9 cellular contexts compared by ENCODE assay signal in genomic region chr9:6068983-6069382, GRCh38. TPM values are rescaled to one million over a fixed set of nuclear protein-coding genes. Genes with fewer than 3 reads are reported as not detected.
DNase-seq lines count a peak whose midpoint lies in the region; ATAC-seq and TF ChIP-seq lines count a peak whose summit lies in the region.
"Had no signal": no experiment of that assay in that cellular context is flagged by ENCODE, and none has a peak within 500 bp of the region (broad histone marks: within the 10 kb centered on the region; RNA-seq: fewer than 3 reads in every experiment).

No MANE protein-coding gene starts in this region.

- intact Hi-C loops in activated CD4-positive, alpha-beta T cell treated with anti-CD3 and anti-CD28 coated beads for 36 hours (cut with DNase I, micrococcal nuclease), result loop anchor here in 1 of 2 experiments (5.0 to 10.0 kb wide), 2 partner anchors 346 to 688 kb away; partner anchors contain the start of genes KDM4C and UHRF2

- peak overlapping the region; percentile 77 for H3K27ac Mint-ChIP-seq in activated CD4-positive, alpha-beta T cell treated with anti-CD3 and anti-CD28 coated beads for 36 hours
- H3K27ac Mint-ChIP-seq in stimulated activated naive B cell treated with anti-CD40 and anti-IgM and Interleukin-4, amounts not matched to agents 10 μg/mL and 1 μg/mL and 100 μg/mL, for 72 hours, result peak overlapping the region; percentile 78
- no peak overlapping the region for H3K27ac Mint-ChIP-seq in chondrocyte (ENCODE audit: unreplicated experiment)

- ATAC-seq in activated CD4-positive, alpha-beta T cell treated with anti-CD3 and anti-CD28 coated beads for 36 hours, result peak; percentile 99
- peak; percentile 98 for ATAC-seq in HG02981 (IDR thresholded peaks at IDR 0.05; ENCODE audit: unreplicated experiment)
- ATAC-seq in stimulated activated naive B cell treated with anti-CD40 and anti-IgM and Interleukin-4, amounts not matched to agents 10 μg/mL and 1 μg/mL and 100 μg/mL, for 72 hours (replicated peaks), result peak; percentile 100
- ATAC-seq: A549 had no signal

- peak overlapping the region; percentile 27 for H3K4me3 Mint-ChIP-seq in activated CD4-positive, alpha-beta T cell treated with anti-CD3 and anti-CD28 coated beads for 36 hours
- H3K4me3 Mint-ChIP-seq in stimulated activated naive B cell treated with anti-CD40 and anti-IgM and Interleukin-4, amounts not matched to agents 10 μg/mL and 1 μg/mL and 100 μg/mL, for 72 hours, result peak overlapping the region; percentile 60 to 64
- no peak overlapping the region for H3K4me3 Mint-ChIP-seq in chondrocyte (ENCODE audit: unreplicated experiment)

- no peaks in the 10 kb centered on the region for H3K27me3 Mint-ChIP-seq in activated CD4-positive, alpha-beta T cell treated with anti-CD3 and anti-CD28 coated beads for 36 hours
- peaks cover 7 to 8% of the 10 kb centered on the region in 2 donors for H3K27me3 Mint-ChIP-seq in stimulated activated naive B cell treated with anti-CD40 and anti-IgM and Interleukin-4, amounts not matched to agents 10 μg/mL and 1 μg/mL and 100 μg/mL, for 72 hours
- H3K27me3 Mint-ChIP-seq in chondrocyte (ENCODE audit: low read depth), result peaks cover 18% of the 10 kb centered on the region

- H3K4me1 Mint-ChIP-seq in activated CD4-positive, alpha-beta T cell treated with anti-CD3 and anti-CD28 coated beads for 36 hours, result peaks cover 21% of the 10 kb centered on the region
- peaks cover 6 to 18% of the 10 kb centered on the region in 2 donors for H3K4me1 Mint-ChIP-seq in stimulated activated naive B cell treated with anti-CD40 and anti-IgM and Interleukin-4, amounts not matched to agents 10 μg/mL and 1 μg/mL and 100 μg/mL, for 72 hours
- no peaks in the 10 kb centered on the region for H3K4me1 Mint-ChIP-seq in chondrocyte (ENCODE audit: low read depth)

- CTCF ChIA-PET in activated CD4-positive, alpha-beta T cell treated with anti-CD3 and anti-CD28 coated beads for 36 hours (lab: Charles Lee), result interaction anchor here (2.5 kb wide), 1 partner anchor 15 kb away, joined by 12 read pairs; no protein-coding TSS in a partner anchor

- POLR2A ChIA-PET in activated CD4-positive, alpha-beta T cell treated with anti-CD3 and anti-CD28 coated beads for 36 hours (lab: Charles Lee), result no interaction called here

- peaks cover 9% of the 10 kb centered on the region for H3K9me3 Mint-ChIP-seq in activated CD4-positive, alpha-beta T cell treated with anti-CD3 and anti-CD28 coated beads for 36 hours (ENCODE audit: low read depth)
- peaks cover 3 to 4% of the 10 kb centered on the region in 2 donors for H3K9me3 Mint-ChIP-seq in stimulated activated naive B cell treated with anti-CD40 and anti-IgM and Interleukin-4, amounts not matched to agents 10 μg/mL and 1 μg/mL and 100 μg/mL, for 72 hours
- H3K9me3 Mint-ChIP-seq in chondrocyte (ENCODE audit: low read depth), result peaks cover 3% of the 10 kb centered on the region

- H3K36me3 Mint-ChIP-seq in activated CD4-positive, alpha-beta T cell treated with anti-CD3 and anti-CD28 coated beads for 36 hours (ENCODE audit: low read depth), result peaks cover 4% of the 10 kb centered on the region
- peaks cover 4 to 6% of the 10 kb centered on the region in 2 donors for H3K36me3 Mint-ChIP-seq in stimulated activated naive B cell treated with anti-CD40 and anti-IgM and Interleukin-4, amounts not matched to agents 10 μg/mL and 1 μg/mL and 100 μg/mL, for 72 hours
- peaks cover 1% of the 10 kb centered on the region for H3K36me3 Mint-ChIP-seq in chondrocyte (ENCODE audit: low read depth)

- no peak for TF ChIP-seq CTCF in chondrocyte (IDR thresholded peaks at IDR 0.05)

- DNase-seq in activated CD4-positive, alpha-beta T cell treated with anti-CD3 and anti-CD28 coated beads for 36 hours, result peak; percentile 17
- no peak for DNase-seq in activated CD4-positive, alpha-beta T cell treated with anti-CD3 and anti-CD28 coated beads for 48 hours
- DNase-seq in SKM-1 treated with dmso at 0.1 percent for 144 hours (lab: John Stamatoyannopoulos, UW; ENCODE audit: unreplicated experiment), result peak; percentile 58
- DNase-seq in stimulated activated naive B cell treated with anti-CD40 and anti-IgM and Interleukin-4, amounts not matched to agents 10 μg/mL and 1 μg/mL and 100 μg/mL, for 72 hours, result no peak
- DNase-seq in chondrocyte (ENCODE audit: low spot score), result no peak
- DNase-seq in nucleus accumbens (lab: John Stamatoyannopoulos, UW), result no peak
- DNase-seq in C1 segment of cervical spinal cord (lab: John Stamatoyannopoulos, UW), result no peak

RNA-seq across cellular contexts. Expression of gene RANBP6, which starts 53.6 kb away (rescaled TPM):
- total RNA-seq in activated CD4-positive, alpha-beta T cell treated with anti-CD3 and anti-CD28 coated beads for 36 hours, result 10 to 100 TPM; 11.7 to 18.2 TPM
- total RNA-seq in chondrocyte, result 14.4 to 21.5 TPM (median 16.4 TPM) in 3 replicates

Comparison
In these comparisons a context has a peak if more than half of its experiments do, and no peak if none do; other contexts are left out.
1. DNase-seq: peak in activated CD4-positive, alpha-beta T cell treated with anti-CD3 and anti-CD28 coated beads for 36 hours (single experiment) and SKM-1 treated with dmso at 0.1 percent for 144 hours (single experiment); none in activated CD4-positive, alpha-beta T cell treated with anti-CD3 and anti-CD28 coated beads for 48 hours (single experiment), stimulated activated naive B cell treated with anti-CD40 and anti-IgM and Interleukin-4, amounts not matched to agents 10 μg/mL and 1 μg/mL and 100 μg/mL, for 72 hours (single experiment), chondrocyte (single experiment), nucleus accumbens (0 of 56) and C1 segment of cervical spinal cord (0 of 14).
2. Peak in every context shown above with its lines, with median percentiles within 50 percentile points of each other: ATAC-seq.